ENCODE assay signal across 17 cellular contexts in the genomic region with DNA sequence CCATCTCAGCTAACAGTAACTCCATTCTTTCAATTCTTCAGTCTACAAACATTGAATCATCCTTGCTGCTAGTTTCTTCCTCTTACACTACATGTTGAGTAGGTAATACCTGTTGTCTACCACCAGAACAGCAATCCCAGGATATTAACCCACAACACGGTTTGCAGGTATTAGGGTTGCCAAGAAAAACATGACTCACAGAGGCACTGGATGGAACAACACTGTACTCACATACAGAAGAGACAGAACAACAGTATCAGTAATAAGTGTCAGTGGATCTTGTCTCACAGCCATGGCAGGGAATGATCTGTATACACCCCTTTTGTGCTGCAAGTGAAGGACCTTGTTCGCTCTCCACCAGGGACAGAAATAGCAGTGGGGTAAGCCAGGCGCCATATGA.
DNase-seq lines count a peak whose midpoint lies in the region; ATAC-seq, FAIRE-seq and TF ChIP-seq lines count a peak whose summit lies in the region.
"Had no signal": no experiment of that assay in that cellular context is flagged by ENCODE, and none has a peak within 500 bp of the region (broad histone marks: within the 10 kb centered on the region; RNA-seq: fewer than 3 reads in every experiment).

No MANE protein-coding gene starts in this region.

- TF ChIP-seq EP300 in HepG2 (IDR thresholded peaks at IDR 0.05; ENCODE audit: low read depth in 2 of 2, low read length in 2 of 2), result no peak
- no peak for TF ChIP-seq EP300 in HepG2 (CRISPR knock-in tag; IDR thresholded peaks at IDR 0.05; ENCODE audit: borderline replicate concordance)

- intact Hi-C loops in HepG2 (cut with micrococcal nuclease; ENCODE audit: unreplicated experiment), result loop anchor here (10.0 kb wide), 1 partner anchor 395 kb away; no protein-coding TSS in a partner anchor

- no TSS peak for BruUV-seq in HepG2 (replicated peaks; lab: Mats Ljungman, UMichigan)

- POLR2A ChIA-PET in HepG2 (lab: Yijun Ruan, JAX), result no interaction called here

- CTCF ChIA-PET in HepG2 (lab: Yijun Ruan, JAX; ENCODE audit: low intra/inter-chr PET ratio, low total read pairs), result no interaction called here

- H3K27ac ChIP-seq in RWPE2 (ENCODE audit: poor library complexity, severe bottlenecking) (no peak overlapping the region), HepG2 (ENCODE audit: extremely low read length, insufficient read depth, low read length) (no peak overlapping the region)
- H3K27ac ChIP-seq: colonic mucosa, gastrocnemius medialis, suprapubic skin had no signal

- H3K4me1 ChIP-seq in RWPE2 (ENCODE audit: insufficient read depth, poor library complexity, severe bottlenecking) (no peaks in the 10 kb centered on the region), HepG2 (ENCODE audit: insufficient read depth, low read length) (peaks cover 9% of the 10 kb centered on the region)
- H3K4me1 ChIP-seq: colonic mucosa, gastrocnemius medialis, suprapubic skin had no signal

- H3K9ac ChIP-seq in HepG2 (ENCODE audit: insufficient read depth, low read depth, low read length), result no peak overlapping the region

- ATAC-seq in RWPE2 (ENCODE audit: low read depth) (peak; percentile 99), HepG2 (no peak), HG03520 (IDR thresholded peaks at IDR 0.05; ENCODE audit: unreplicated experiment) (no peak)
- ATAC-seq: gastrocnemius medialis, left colon had no signal

- no peak overlapping the region for H3K4me2 ChIP-seq in HepG2 (ENCODE audit: low read depth, low read length)

- no peaks in the 10 kb centered on the region for H4K20me1 ChIP-seq in HepG2 (ENCODE audit: insufficient read depth, low read length)

- H3K27me3 ChIP-seq in RWPE2 (ENCODE audit: insufficient read depth, poor library complexity, severe bottlenecking) (no peaks in the 10 kb centered on the region), HepG2 (ENCODE audit: control insufficient read depth in 1 of 2, insufficient read depth in 2 of 2, low read length in 2 of 2) (no peaks in the 10 kb centered on the region)
- H3K27me3 ChIP-seq: colonic mucosa, gastrocnemius medialis, suprapubic skin had no signal

- 85% methylated on average over 3 of the region's 3 CpGs for WGBS in HepG2 (ENCODE audit: low lambda C conversion rate)

- H3K9me3 ChIP-seq in RWPE2 (ENCODE audit: severe bottlenecking) (no peaks in the 10 kb centered on the region), HepG2 (ENCODE audit: low read length) (peaks cover 6% of the 10 kb centered on the region; the same call in 1 of the 2 replicates)
- H3K9me3 ChIP-seq: colonic mucosa, gastrocnemius medialis, suprapubic skin had no signal

- TF ChIP-seq CTCF in RWPE2 (IDR thresholded peaks at IDR 0.05; ENCODE audit: poor library complexity, severe bottlenecking) (no peak), HepG2 (CRISPR knock-in tag; IDR thresholded peaks at IDR 0.05) (no peak), GM13976 (IDR thresholded peaks at IDR 0.05; ENCODE audit: borderline replicate concordance, control extremely low read depth, extremely low read depth, insufficient read depth, missing control alignments) (no peak)

- no peaks in the 10 kb centered on the region for H3K79me2 ChIP-seq in HepG2 (ENCODE audit: insufficient read depth, low read length)

- no peaks in the 10 kb centered on the region for H3K36me3 ChIP-seq in RWPE2 (ENCODE audit: low read depth)
- H3K36me3 ChIP-seq in HepG2 (replicated peaks in 1 of 2; ENCODE audit: control insufficient read depth in 1 of 2, insufficient read depth in 2 of 2, low read length in 2 of 2), result no peaks in the 10 kb centered on the region
- H3K36me3 ChIP-seq: colonic mucosa, gastrocnemius medialis, suprapubic skin had no signal

- in situ Hi-C loops in HepG2 (cut with HindIII; ENCODE audit: extremely low pct_ligation_motif_present, low pct_unique_long_range_greater_than_20kb) (no loop called here), GM13976 (cut with MboI; ENCODE audit: low sequenced_read_pairs, unreplicated experiment) (no loop called here)

- FAIRE-seq in GM12892 (lab: Jason Lieb, UNC), result peak; percentile 61
- FAIRE-seq in HepG2 (lab: Jason Lieb, UNC), result no peak

- no peak overlapping the region for H2AFZ ChIP-seq in HepG2 (ENCODE audit: low read length)

- TF ChIP-seq POLR2A in GM12892 (IDR thresholded peaks at IDR 0.05; ENCODE audit: low read depth, low read length), result no peak
- no peak for TF ChIP-seq POLR2A in HepG2 (IDR thresholded peaks at IDR 0.05; ENCODE audit: insufficient read depth in 1 of 2, low read depth in 2 of 2, low read length in 2 of 2)

- H3K4me3 ChIP-seq in RWPE2 (ENCODE audit: severe bottlenecking) (no peak overlapping the region), HepG2 (replicated peaks in 1 of 3; ENCODE audit: insufficient read depth in 1 of 3, low read depth in 2 of 3, low read length in 3 of 3) (no peak overlapping the region)
- H3K4me3 ChIP-seq: colonic mucosa, gastrocnemius medialis, suprapubic skin had no signal

- TF ChIP-seq RAD21 in HepG2 (CRISPR knock-in tag; IDR thresholded peaks at IDR 0.05), result no peak

- DNase-seq in GM12892 (ENCODE audit: insufficient read length), result no peak
- no peak for DNase-seq in RWPE2 (ENCODE audit: low spot score)
- peak; percentile 6 for DNase-seq in fibroblast of gingiva (ENCODE audit: low read depth)
- DNase-seq in HepG2 (ENCODE audit: low spot score), result peak; percentile 4
- no peak for DNase-seq in T-helper 1 cell
- DNase-seq in stimulated activated naive CD4-positive, alpha-beta T cell (lab: John Stamatoyannopoulos, UW), result no peak
- DNase-seq in GM13976 (ENCODE audit: low spot score), result no peak
- DNase-seq: activated gamma-delta T cell treated with Interleukin-2 at 50 U/mL for 16 hours, C1 segment of cervical spinal cord, colonic mucosa, gastrocnemius medialis, left colon, natural killer cell, NCI-H510A treated with DMSO at 0.1 percent for 48 hours, RPMI8226 had no signal

TF ChIP-seq in HepG2, 621 proteins besides CTCF, POLR2A, EP300 and RAD21:
- TF ChIP-seq ZNF3 (CRISPR knock-in tag; IDR thresholded peaks at IDR 0.05) (peak; percentile 84), ZNF678 (CRISPR knock-in tag; IDR thresholded peaks at IDR 0.05) (no peak)

Comparison
In these comparisons a context has a peak if more than half of its experiments do, and no peak if none do; other contexts are left out.
1. DNase-seq: peak in fibroblast of gingiva (single experiment) and HepG2 (single experiment); none in GM12892 (single experiment), RWPE2 (single experiment), T-helper 1 cell (0 of 5), stimulated activated naive CD4-positive, alpha-beta T cell (0 of 6) and GM13976 (single experiment).